8 cellular contexts compared by ENCODE assay signal in the genomic region with DNA sequence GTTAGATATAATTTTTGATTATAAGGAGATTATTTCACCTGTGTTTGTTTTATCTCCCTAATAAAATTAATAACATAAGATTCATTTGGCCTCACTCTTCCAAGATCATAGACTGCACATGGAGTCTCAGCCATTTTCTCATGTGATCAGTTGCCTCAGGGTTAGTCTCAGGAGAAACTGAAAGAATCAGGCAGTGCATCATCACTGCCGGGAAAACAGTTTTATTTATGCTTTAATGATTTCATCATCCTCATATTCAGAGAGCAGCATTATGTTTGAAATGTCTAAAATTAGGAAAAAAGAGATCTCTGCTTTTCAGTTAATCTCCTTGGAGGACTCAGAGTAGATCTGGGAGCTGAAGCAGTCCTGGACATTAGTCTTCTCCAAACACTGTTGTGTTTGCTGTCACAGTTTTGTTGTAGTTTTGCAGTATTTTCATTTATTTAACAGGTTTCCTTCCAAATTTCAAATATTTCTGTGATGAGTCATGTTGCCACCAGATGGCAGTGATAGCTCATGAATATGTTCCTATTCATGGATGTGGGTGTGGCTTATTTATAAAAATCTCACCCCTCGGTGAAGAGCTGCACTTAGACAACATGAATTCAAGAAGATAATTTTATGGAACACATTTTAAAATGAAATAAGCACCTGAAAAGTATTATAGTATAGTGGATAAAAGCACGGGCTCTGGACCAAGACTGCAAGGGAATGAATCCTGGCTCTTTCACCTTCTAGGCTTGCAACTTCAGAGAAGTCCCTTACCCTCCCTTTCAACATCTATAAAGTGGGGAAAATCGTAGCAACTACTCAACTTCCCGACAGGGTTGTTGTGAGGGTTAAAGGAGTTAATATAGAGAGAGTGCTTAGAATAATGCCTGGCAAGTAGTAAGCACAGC. TPM values are rescaled to one million over a fixed set of nuclear protein-coding genes. Genes with fewer than 3 reads are reported as not detected.
A peak's percentile ranks its signal among the peaks of the same experiment; 100 is the strongest.
DNase-seq lines count a peak whose midpoint lies in the region; ATAC-seq, FAIRE-seq and TF ChIP-seq lines count a peak whose summit lies in the region.

No MANE protein-coding gene starts in this region.

- H3K27me3 ChIP-seq in CD8-positive, alpha-beta T cell (ENCODE audit: insufficient read depth, low read length) = no peaks in the 10 kb centered on the region

- H3K4me1 Mint-ChIP-seq in CD8-positive, alpha-beta T cell (ENCODE audit: low read depth) = peaks cover 4% of the 10 kb centered on the region
- peaks cover 6% of the 10 kb centered on the region for H3K4me1 Mint-ChIP-seq in activated CD4-positive, alpha-beta T cell treated with anti-CD3 and anti-CD28 coated beads, Interleukin-2, amount 10 ng/mL, durations not matched to agents 24 days and 14 days
- H3K4me1 Mint-ChIP-seq in progenitor cell of endocrine pancreas (ENCODE audit: low read depth) = no peaks in the 10 kb centered on the region

- no peak overlapping the region for H3K27ac ChIP-seq in CD8-positive, alpha-beta T cell (ENCODE audit: low read depth, low read length)

- CTCF ChIA-PET in CD8-positive, alpha-beta T cell (lab: Charles Lee) = interaction anchor here (0.7 to 3.0 kb wide), 13 partner anchors 8 to 619 kb away, joined by 3 to 14 read pairs (median 3); no protein-coding TSS in a partner anchor

- peak; percentile 67 for TF ChIP-seq CTCF in CD8-positive, alpha-beta T cell (IDR thresholded peaks at IDR 0.05)
- peak; percentile 67 for TF ChIP-seq CTCF in progenitor cell of endocrine pancreas (IDR thresholded peaks at IDR 0.05; ENCODE audit: unreplicated experiment)

- ATAC-seq in CD8-positive, alpha-beta T cell = peak; percentile 66
- ATAC-seq in GM19463 (IDR thresholded peaks at IDR 0.05; ENCODE audit: unreplicated experiment) = no peak
- no peak for ATAC-seq in HG02840 (IDR thresholded peaks at IDR 0.05; ENCODE audit: low FRiP score, unreplicated experiment)

- no peaks in the 10 kb centered on the region for H3K4me1 ChIP-seq in CD8-positive, alpha-beta T cell (ENCODE audit: insufficient read depth, low read length)

- no peaks in the 10 kb centered on the region for H3K9me3 ChIP-seq in CD8-positive, alpha-beta T cell (ENCODE audit: low read length)

- POLR2A ChIA-PET in CD8-positive, alpha-beta T cell (lab: Charles Lee) = no interaction called here

- H3K9me3 Mint-ChIP-seq in CD8-positive, alpha-beta T cell = no peaks in the 10 kb centered on the region
- H3K9me3 Mint-ChIP-seq in activated CD4-positive, alpha-beta T cell treated with anti-CD3 and anti-CD28 coated beads, Interleukin-2, amount 10 ng/mL, durations not matched to agents 24 days and 14 days = no peaks in the 10 kb centered on the region
- H3K9me3 Mint-ChIP-seq in progenitor cell of endocrine pancreas (ENCODE audit: low read depth) = no peaks in the 10 kb centered on the region

- H3K27ac Mint-ChIP-seq in CD8-positive, alpha-beta T cell = no peak overlapping the region
- no peak overlapping the region for H3K27ac Mint-ChIP-seq in activated CD4-positive, alpha-beta T cell treated with anti-CD3 and anti-CD28 coated beads, Interleukin-2, amount 10 ng/mL, durations not matched to agents 24 days and 14 days
- no peak overlapping the region for H3K27ac Mint-ChIP-seq in progenitor cell of endocrine pancreas

- peaks cover 11% of the 10 kb centered on the region for H3K36me3 ChIP-seq in CD8-positive, alpha-beta T cell (ENCODE audit: insufficient read depth, low read length)

- H3K36me3 Mint-ChIP-seq in CD8-positive, alpha-beta T cell = peaks cover 80% of the 10 kb centered on the region
- H3K36me3 Mint-ChIP-seq in activated CD4-positive, alpha-beta T cell treated with anti-CD3 and anti-CD28 coated beads, Interleukin-2, amount 10 ng/mL, durations not matched to agents 24 days and 14 days (ENCODE audit: low read depth) = peaks cover 55% of the 10 kb centered on the region
- H3K36me3 Mint-ChIP-seq in progenitor cell of endocrine pancreas (ENCODE audit: insufficient read depth) = peaks cover 30% of the 10 kb centered on the region

- intact Hi-C loops in CD8-positive, alpha-beta T cell (cut with DNase I, micrococcal nuclease) = loop anchor here (1.0 to 5.0 kb wide), 4 partner anchors 115 to 619 kb away; no protein-coding TSS in a partner anchor
- intact Hi-C loops in activated CD4-positive, alpha-beta T cell treated with anti-CD3 and anti-CD28 coated beads, Interleukin-2, amount 10 ng/mL, durations not matched to agents 24 days and 14 days (cut with micrococcal nuclease) = loop anchor here (2.0 kb wide), 1 partner anchor 619 kb away; no protein-coding TSS in a partner anchor

- DNase-seq in CD8-positive, alpha-beta T cell = peak in 3 of 7 experiments; percentile 1 to 15 (median 12)
- DNase-seq in GM19239 (ENCODE audit: insufficient read length, low spot score) (peak; percentile 24), NCI-H2171 treated with DMSO at 0.1 percent for 48 hours (lab: John Stamatoyannopoulos, UW) (peak; percentile 41), glomerular endothelial cell (ENCODE audit: extremely low read depth, low read depth, low spot score) (peak; percentile 56), progenitor cell of endocrine pancreas (ENCODE audit: low spot score, unreplicated experiment) (no peak)
- DNase-seq in activated CD4-positive, alpha-beta T cell treated with anti-CD3 and anti-CD28 coated beads, Interleukin-2, amount 10 ng/mL, durations not matched to agents 24 days and 14 days = peak; percentile 80

- no peaks in the 10 kb centered on the region for H3K27me3 Mint-ChIP-seq in CD8-positive, alpha-beta T cell (ENCODE audit: low read depth)
- H3K27me3 Mint-ChIP-seq in activated CD4-positive, alpha-beta T cell treated with anti-CD3 and anti-CD28 coated beads, Interleukin-2, amount 10 ng/mL, durations not matched to agents 24 days and 14 days = no peaks in the 10 kb centered on the region
- H3K27me3 Mint-ChIP-seq in progenitor cell of endocrine pancreas = no peaks in the 10 kb centered on the region

- FAIRE-seq in GM19239 (lab: Jason Lieb, UNC) = peak; percentile 35

- no peak overlapping the region for H3K4me3 Mint-ChIP-seq in CD8-positive, alpha-beta T cell
- H3K4me3 Mint-ChIP-seq in activated CD4-positive, alpha-beta T cell treated with anti-CD3 and anti-CD28 coated beads, Interleukin-2, amount 10 ng/mL, durations not matched to agents 24 days and 14 days = no peak overlapping the region
- no peak overlapping the region for H3K4me3 Mint-ChIP-seq in progenitor cell of endocrine pancreas (ENCODE audit: low read depth)

- H3K4me3 ChIP-seq in CD8-positive, alpha-beta T cell (ENCODE audit: low read depth, low read length) = no peak overlapping the region

RNA-seq across cellular contexts. Expression of gene CHD1L, which starts 31.2 kb away (rescaled TPM):
- 10 to 100 TPM; 27.9 to 29.0 TPM for total RNA-seq in CD8-positive, alpha-beta T cell
- total RNA-seq in activated CD4-positive, alpha-beta T cell treated with anti-CD3 and anti-CD28 coated beads, Interleukin-2, amount 10 ng/mL, durations not matched to agents 24 days and 14 days = 72.9 and 80.3 TPM in 2 replicates
- total RNA-seq in glomerular endothelial cell (23.1 and 27.3 TPM in 2 replicates), progenitor cell of endocrine pancreas (79.6 and 80.3 TPM in 2 replicates)

RNA-seq across cellular contexts. Expression of gene FMO5, which starts 48.5 kb away (rescaled TPM):
- 1 to 10 TPM in 1 of 2 experiments, under 1 TPM in 1; 0.43 to 1.3 TPM for total RNA-seq in CD8-positive, alpha-beta T cell
- total RNA-seq in activated CD4-positive, alpha-beta T cell treated with anti-CD3 and anti-CD28 coated beads, Interleukin-2, amount 10 ng/mL, durations not matched to agents 24 days and 14 days = 0.12 TPM in 1 of 2 replicates, not detected in the other
- 0.34 and 1.2 TPM in 2 replicates for total RNA-seq in glomerular endothelial cell
- total RNA-seq in progenitor cell of endocrine pancreas = 4.2 and 5.0 TPM in 2 replicates
